In genomic region chr19:36114763-36115452, GRCh38 we compare ENCODE assay signal across 8 cellular contexts. TPM values are rescaled to one million over a fixed set of nuclear protein-coding genes. Genes with fewer than 3 reads are reported as not detected.
DNase-seq lines count a peak whose midpoint lies in the region; ATAC-seq, FAIRE-seq and TF ChIP-seq lines count a peak whose summit lies in the region.

TSS of gene POLR2I (minus strand) at chr19:36114875. CDS start at chr19:36114856, 19 bp downstream.

- peak within 1 kb of the TSS; percentile 97 for H3K4me2 ChIP-seq in Loucy (ENCODE audit: low read depth, low read length, poor library complexity, severe bottlenecking)

- H3K9me3 Mint-ChIP-seq in natural killer cell: no peaks in the 10 kb centered on the region

- ATAC-seq in natural killer cell: peak; percentile 78 to 92 (median 84)

- intact Hi-C loops in natural killer cell (cut with micrococcal nuclease): loop anchor here (1.0 to 10.0 kb wide), 6 partner anchors 12 to 368 kb away; partner anchors contain the start of genes LIN37, PSENEN, SDHAF1 and THAP8

- no peaks in the 10 kb centered on the region for H3K36me3 ChIP-seq in Loucy (ENCODE audit: insufficient read depth, low read length)

- no peaks in the 10 kb centered on the region for H3K9me3 ChIP-seq in Loucy (ENCODE audit: insufficient read depth, low read depth, low read length)

- peaks cover 40% of the 10 kb centered on the region for H3K79me2 ChIP-seq in Loucy (ENCODE audit: insufficient read depth, low read length)

- peak within 1 kb of the TSS; percentile 88 for H3K9ac ChIP-seq in Loucy (ENCODE audit: low read depth, low read length, poor library complexity, severe bottlenecking)

- peak within 1 kb of the TSS; percentile 95 to 99 for H3K27ac Mint-ChIP-seq in natural killer cell

- FAIRE-seq in H54 (lab: Jason Lieb, UNC): peak; percentile 41

- DNase-seq in EL (peak; percentile 100), H54 (ENCODE audit: insufficient read length, low spot score) (peak; percentile 99), fibroblast of mammary gland (ENCODE audit: low read depth) (peak; percentile 100), natural killer cell (peak; percentile 96)
- DNase-seq in activated T-helper 9 cell treated with anti-CD3 and anti-CD28 coated beads, Interleukin-2, amount 50 U/mL, for 16 hours (ENCODE audit: low read depth): peak; percentile 96
- DNase-seq in stimulated activated naive CD4-positive, alpha-beta T cell treated with Interleukin-2 at 50 U/mL for 16 hours (lab: John Stamatoyannopoulos, UW): peak; percentile 99

- H3K4me3 Mint-ChIP-seq in natural killer cell: peak within 1 kb of the TSS; percentile 90

- H3K9me2 ChIP-seq in Loucy (replicated peaks; ENCODE audit: low read depth, low read length): no peaks in the 10 kb centered on the region

- H3K36me3 Mint-ChIP-seq in natural killer cell: no peaks in the 10 kb centered on the region

- TF ChIP-seq CTCF in Loucy (conservative IDR thresholded peaks at IDR 0.05; ENCODE audit: low read length) (no peak), fibroblast of mammary gland (conservative IDR thresholded peaks at IDR 0.05; ENCODE audit: control insufficient read depth, insufficient read depth, low read depth, low read length) (no peak), natural killer cell (IDR thresholded peaks at IDR 0.05) (no peak)

- no peaks in the 10 kb centered on the region for H3F3A ChIP-seq in Loucy (ENCODE audit: low read depth)

- H3K4me1 ChIP-seq in Loucy (ENCODE audit: insufficient read depth, low read length, poor library complexity, severe bottlenecking): peaks cover 16% of the 10 kb centered on the region

- H3K4me1 Mint-ChIP-seq in natural killer cell: peaks cover 33 to 53% of the 10 kb centered on the region in 2 donors

- H4K20me1 ChIP-seq in Loucy (ENCODE audit: insufficient read depth, low read length, poor library complexity, severe bottlenecking): peaks cover 11% of the 10 kb centered on the region

- H3K4me3 ChIP-seq in Loucy (ENCODE audit: low read length, poor library complexity, severe bottlenecking) (peak within 1 kb of the TSS; percentile 90), fibroblast of mammary gland (ENCODE audit: control insufficient read depth, low read depth, low read length) (peak within 1 kb of the TSS; percentile 92)

- no peaks in the 10 kb centered on the region for H3K27me3 Mint-ChIP-seq in natural killer cell (ENCODE audit: low read depth in 2 of 2)

- TF ChIP-seq POLR2A in H54 (IDR thresholded peaks at IDR 0.05; ENCODE audit: low read depth, low read length) (peak; percentile 72), Raji (IDR thresholded peaks at IDR 0.05; ENCODE audit: insufficient read depth, low read depth, low read length) (peak; percentile 85)

- H2AFZ ChIP-seq in Loucy (ENCODE audit: low read length): peak within 1 kb of the TSS; percentile 94

- H3K27me3 ChIP-seq in Loucy (ENCODE audit: insufficient read depth, low read length, poor library complexity, severe bottlenecking): no peaks in the 10 kb centered on the region

RNA-seq across cellular contexts. Expression of gene POLR2I, which starts in this region (rescaled TPM):
- total RNA-seq in natural killer cell: 10 to 100 TPM; 26.6 to 33.4 (median 31.8) TPM

Comparison
In these comparisons a context has a peak if more than half of its experiments do, and no peak if none do; other contexts are left out.
1. Peak in every context shown above with its lines: DNase-seq, ATAC-seq and H3K4me3 ChIP-seq.